ENCODE assay signal across 12 cellular contexts in the genomic region with DNA sequence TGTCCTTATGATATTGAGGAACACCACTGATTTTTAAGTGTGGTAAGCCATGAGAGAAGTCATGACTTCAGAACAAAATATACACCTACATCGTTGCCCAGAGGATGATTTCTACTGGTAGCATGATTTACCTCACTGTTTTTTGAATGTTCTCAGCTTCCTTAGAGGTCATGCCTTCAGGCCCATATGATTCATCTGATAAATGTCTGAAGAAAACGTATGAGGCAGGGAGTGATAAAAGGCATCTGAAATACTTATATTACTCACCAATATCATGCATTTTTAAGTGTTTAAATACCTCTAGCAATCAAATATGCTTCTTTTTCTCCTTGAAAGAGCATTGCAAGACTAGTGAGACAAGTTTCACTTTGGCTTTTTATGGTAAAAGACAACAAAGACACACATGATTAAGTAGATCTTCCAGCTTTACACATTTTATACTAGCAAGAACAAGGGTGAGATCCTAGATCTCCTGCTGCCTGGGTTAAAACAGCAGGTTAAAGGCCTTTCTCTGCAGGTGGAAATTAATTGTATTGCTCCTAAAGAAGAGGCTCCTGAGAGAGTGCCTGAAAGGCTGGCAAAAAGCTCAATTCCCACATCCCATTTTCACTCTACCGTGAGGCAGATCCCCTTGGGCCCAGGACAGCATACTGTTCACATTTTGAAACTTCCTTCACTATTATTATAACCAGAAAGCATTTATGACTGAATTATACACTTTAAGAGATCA.
DNase-seq lines count a peak whose midpoint lies in the region; TF ChIP-seq lines count a peak whose summit lies in the region.
"Had no signal": no experiment of that assay in that cellular context is flagged by ENCODE, and none has a peak within 500 bp of the region (broad histone marks: within the 10 kb centered on the region; RNA-seq: fewer than 3 reads in every experiment).

No MANE protein-coding gene starts in this region.

- DNase-seq in AG04450 (ENCODE audit: low read depth, low spot score) (peak; percentile 13), HS-5 (ENCODE audit: low read depth) (peak; percentile 47), amniotic epithelial cell (ENCODE audit: low read depth) (peak; percentile 49), kidney glomerular epithelial cell (lab: John Stamatoyannopoulos, UW) (peak; percentile 69), MG63 (no peak), NCI-H2171 (lab: John Stamatoyannopoulos, UW) (no peak), HEK293T (ENCODE audit: extremely low spot score) (no peak), NCI-H510A (lab: John Stamatoyannopoulos, UW) (no peak)
- DNase-seq: activated CD4-positive, alpha-beta memory T cell treated with anti-CD3 and anti-CD28 coated beads for 36 hours; activated naive CD4-positive, alpha-beta T cell treated with Interleukin-2 at 50 U/mL for 16 hours; T-cell had no signal

- no peak overlapping the region for H3K27ac ChIP-seq in AG04450 (ENCODE audit: low read depth, low read length)
- H3K27ac ChIP-seq: C4-2B had no signal

- POLR2A ChIA-PET in AG04450 (lab: Yijun Ruan, JAX) (no interaction called here), HEK293T (lab: Yijun Ruan, JAX) (no interaction called here)

- peaks cover 19% of the 10 kb centered on the region for H3K9me3 ChIP-seq in AG04450 (ENCODE audit: control insufficient read depth, insufficient read depth, low read length)
- no peaks in the 10 kb centered on the region for H3K9me3 ChIP-seq in MG63

- no peaks in the 10 kb centered on the region for H3K27me3 ChIP-seq in AG04450 (ENCODE audit: control insufficient read depth, insufficient read depth, low read length)
- H3K27me3 ChIP-seq in MG63, result no peaks in the 10 kb centered on the region

- H3K4me3 ChIP-seq in AG04450 (ENCODE audit: low read depth, low read length) (no peak overlapping the region), MG63 (no peak overlapping the region)

- CTCF ChIA-PET in AG04450 (lab: Charles Lee) (no interaction called here), HEK293T (lab: Yijun Ruan, JAX) (no interaction called here)

- no peak for TF ChIP-seq CTCF in AG04450 (IDR thresholded peaks at IDR 0.05; ENCODE audit: low read depth, low read length)

- no peaks in the 10 kb centered on the region for H3K36me3 ChIP-seq in MG63

TF ChIP-seq in HEK293T, 16 proteins besides CTCF, POLR2A, EP300 and RAD21:
- TF ChIP-seq HDGF (IDR thresholded peaks at IDR 0.05; ENCODE audit: borderline replicate concordance) (no peak), SUZ12 (IDR thresholded peaks at IDR 0.05) (no peak), FOXA1 (IDR thresholded peaks at IDR 0.05) (no peak), FOXK2 (IDR thresholded peaks at IDR 0.05) (no peak), NFRKB (IDR thresholded peaks at IDR 0.05) (no peak), FOXM1 (IDR thresholded peaks at IDR 0.05; ENCODE audit: borderline replicate concordance) (no peak), L3MBTL2 (conservative IDR thresholded peaks at IDR 0.05) (no peak), BHLHE40 (IDR thresholded peaks at IDR 0.05; ENCODE audit: borderline replicate concordance) (no peak), CTBP1 (IDR thresholded peaks at IDR 0.05; ENCODE audit: borderline replicate concordance) (no peak), SP1 (IDR thresholded peaks at IDR 0.05) (no peak)

Comparison
In these comparisons a context has a peak if more than half of its experiments do, and no peak if none do; other contexts are left out.
1. DNase-seq: peak in AG04450 (single experiment), HS-5 (single experiment), amniotic epithelial cell (single experiment) and kidney glomerular epithelial cell (single experiment); none in MG63 (single experiment), NCI-H2171 (single experiment), HEK293T (single experiment) and NCI-H510A (single experiment).